ENCODE assay signal across 11 cellular contexts in the genomic region with DNA sequence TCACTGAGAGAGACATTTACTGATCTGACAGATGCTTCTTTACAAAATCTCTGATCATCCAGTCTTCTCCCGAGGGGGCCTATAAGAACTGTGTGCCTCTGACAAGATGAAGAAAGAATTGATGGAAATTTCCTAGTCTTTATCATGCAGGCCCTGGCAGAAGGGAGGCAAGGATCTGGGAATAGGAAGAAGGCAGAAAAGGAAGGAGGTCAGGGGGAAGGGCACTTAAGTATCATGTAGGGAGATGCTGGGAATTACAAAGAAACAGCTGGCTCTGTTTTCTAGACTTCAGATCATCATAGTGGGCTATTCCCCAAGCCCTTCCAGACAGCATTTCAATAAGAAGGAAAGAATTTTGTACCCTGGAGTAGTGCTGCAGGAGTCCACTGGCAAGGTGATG.
"Had no signal": no experiment of that assay in that cellular context is flagged by ENCODE, and none has a peak within 500 bp of the region (broad histone marks: within the 10 kb centered on the region; RNA-seq: fewer than 3 reads in every experiment).

No MANE protein-coding gene starts in this region.

- H3K4me3 Mint-ChIP-seq: HFFc6, IgD-negative memory B cell had no signal

- H3K9ac ChIP-seq: KMS-11 had no signal

- H3K4me1 ChIP-seq: HAP-1 had no signal

- H3K4me2 ChIP-seq: KMS-11 had no signal

- H3K4me3 ChIP-seq: HAP-1 had no signal

- FAIRE-seq: H54, HepG2 had no signal

- H3K27ac Mint-ChIP-seq: HFFc6, IgD-negative memory B cell had no signal

- ATAC-seq: HCT116, HepG2 had no signal

- H3K27ac ChIP-seq: HL-60, KMS-11 had no signal

- H3K9me3 ChIP-seq: HAP-1 had no signal

- H3K36me3 Mint-ChIP-seq: IgD-negative memory B cell had no signal

- DNase-seq: GOT3, HFFc6, Karpas-422, KBM-7 had no signal

- H3K4me1 Mint-ChIP-seq: IgD-negative memory B cell had no signal

- H3K36me3 ChIP-seq: HAP-1 had no signal
